Comparison of ENCODE assay signal across 8 cellular contexts in genomic region chr11:72591785-72592490, GRCh38.
A peak's percentile ranks its signal among the peaks of the same experiment; 100 is the strongest.
DNase-seq lines count a peak whose midpoint lies in the region; ATAC-seq and TF ChIP-seq lines count a peak whose summit lies in the region.

No MANE protein-coding gene starts in this region.

- H3K4me1 Mint-ChIP-seq in activated B cell treated with CpG ODN at 0.5 μM for 24 hours (peaks cover 29% of the 10 kb centered on the region), type B pancreatic cell (ENCODE audit: unreplicated experiment) (peaks cover 11% of the 10 kb centered on the region)
- H3K4me1 Mint-ChIP-seq in activated naive CD8-positive, alpha-beta T cell treated with anti-CD3 and anti-CD28 coated beads, Interleukin-2, amount 10 ng/mL, durations not matched to agents 7 days and 5 days, result peaks cover 28% of the 10 kb centered on the region

- peak overlapping the region; percentile 16 for H3K4me3 Mint-ChIP-seq in activated B cell treated with CpG ODN at 0.5 μM for 24 hours
- H3K4me3 Mint-ChIP-seq in activated naive CD8-positive, alpha-beta T cell treated with anti-CD3 and anti-CD28 coated beads, Interleukin-2, amount 10 ng/mL, durations not matched to agents 7 days and 5 days, result peak overlapping the region; percentile 20
- no peak overlapping the region for H3K4me3 Mint-ChIP-seq in type B pancreatic cell

- no peak for TF ChIP-seq CTCF in activated B cell treated with CpG ODN at 0.5 μM for 24 hours (IDR thresholded peaks at IDR 0.05)
- no peak for TF ChIP-seq CTCF in type B pancreatic cell (conservative IDR thresholded peaks at IDR 0.05)

- H3K9me3 Mint-ChIP-seq in activated B cell treated with CpG ODN at 0.5 μM for 24 hours, result no peaks in the 10 kb centered on the region
- H3K9me3 Mint-ChIP-seq in activated naive CD8-positive, alpha-beta T cell treated with anti-CD3 and anti-CD28 coated beads, Interleukin-2, amount 10 ng/mL, durations not matched to agents 7 days and 5 days, result no peaks in the 10 kb centered on the region
- no peaks in the 10 kb centered on the region for H3K9me3 Mint-ChIP-seq in type B pancreatic cell

- CTCF ChIA-PET in activated B cell treated with CpG ODN at 0.5 μM for 24 hours (lab: Charles Lee), result interaction anchor here (1.0 to 1.5 kb wide), 4 partner anchors 9 to 161 kb away, joined by 3 to 5 read pairs (median 3); no protein-coding TSS in a partner anchor

- H3K27me3 Mint-ChIP-seq in activated B cell treated with CpG ODN at 0.5 μM for 24 hours (peaks cover 44% of the 10 kb centered on the region), type B pancreatic cell (peaks cover 93% of the 10 kb centered on the region)
- H3K27me3 Mint-ChIP-seq in activated naive CD8-positive, alpha-beta T cell treated with anti-CD3 and anti-CD28 coated beads, Interleukin-2, amount 10 ng/mL, durations not matched to agents 7 days and 5 days, result peaks cover 38% of the 10 kb centered on the region

- POLR2A ChIA-PET in activated B cell treated with CpG ODN at 0.5 μM for 24 hours (lab: Charles Lee), result interaction anchor here (0.6 to 1.8 kb wide), 3 partner anchors 31 to 133 kb away, joined by 3 to 5 read pairs (median 4); no protein-coding TSS in a partner anchor
- POLR2A ChIA-PET in activated naive CD8-positive, alpha-beta T cell treated with anti-CD3 and anti-CD28 coated beads, Interleukin-2, amount 10 ng/mL, durations not matched to agents 7 days and 5 days (lab: Charles Lee), result interaction anchor here (1.6 kb wide), 2 partner anchors 16 to 78 kb away, joined by 3 to 5 read pairs; no protein-coding TSS in a partner anchor

- H3K36me3 Mint-ChIP-seq in activated B cell treated with CpG ODN at 0.5 μM for 24 hours (ENCODE audit: low read depth) (no peaks in the 10 kb centered on the region), type B pancreatic cell (no peaks in the 10 kb centered on the region)
- no peaks in the 10 kb centered on the region for H3K36me3 Mint-ChIP-seq in activated naive CD8-positive, alpha-beta T cell treated with anti-CD3 and anti-CD28 coated beads, Interleukin-2, amount 10 ng/mL, durations not matched to agents 7 days and 5 days

- peak; percentile 26 for DNase-seq in NCI-H1417 treated with DMSO at 0.1 percent for 48 hours (lab: John Stamatoyannopoulos, UW)
- no peak for DNase-seq in activated B cell treated with CpG ODN at 0.5 μM for 24 hours
- peak; percentile 61 for DNase-seq in activated naive CD8-positive, alpha-beta T cell treated with anti-CD3 and anti-CD28 coated beads, Interleukin-2, amount 10 ng/mL, durations not matched to agents 7 days and 5 days
- DNase-seq in stimulated activated CD8-positive, alpha-beta memory T cell treated with anti-CD3 and anti-CD28 coated beads, Interleukin-15, amount 100 ng/mL, for 4 hours (ENCODE audit: low read depth in 2 of 2), result peak; percentile 26 to 27
- no peak for DNase-seq in type B pancreatic cell (ENCODE audit: extremely low spot score, unreplicated experiment)
- DNase-seq in epidermal melanocyte (ENCODE audit: insufficient read length, low spot score), result no peak

- peak; percentile 86 for ATAC-seq in activated B cell treated with CpG ODN at 0.5 μM for 24 hours (ENCODE audit: low read depth)
- ATAC-seq in activated naive CD8-positive, alpha-beta T cell treated with anti-CD3 and anti-CD28 coated beads, Interleukin-2, amount 10 ng/mL, durations not matched to agents 7 days and 5 days (ENCODE audit: low read depth), result peak; percentile 92
- no peak for ATAC-seq in HG03432 (IDR thresholded peaks at IDR 0.05; ENCODE audit: unreplicated experiment)
- ATAC-seq in GM18868 (IDR thresholded peaks at IDR 0.05; ENCODE audit: unreplicated experiment), result no peak

- intact Hi-C loops in activated B cell treated with CpG ODN at 0.5 μM for 24 hours (cut with micrococcal nuclease), result no loop called here

- H3K27ac Mint-ChIP-seq in activated B cell treated with CpG ODN at 0.5 μM for 24 hours (peak overlapping the region; percentile 21), type B pancreatic cell (no peak overlapping the region)
- peak overlapping the region; percentile 35 for H3K27ac Mint-ChIP-seq in activated naive CD8-positive, alpha-beta T cell treated with anti-CD3 and anti-CD28 coated beads, Interleukin-2, amount 10 ng/mL, durations not matched to agents 7 days and 5 days

Comparison
In these comparisons a context has a peak if more than half of its experiments do, and no peak if none do; other contexts are left out.
1. DNase-seq: peak in NCI-H1417 treated with DMSO at 0.1 percent for 48 hours (single experiment), activated naive CD8-positive, alpha-beta T cell treated with anti-CD3 and anti-CD28 coated beads, Interleukin-2, amount 10 ng/mL, durations not matched to agents 7 days and 5 days (single experiment) and stimulated activated CD8-positive, alpha-beta memory T cell treated with anti-CD3 and anti-CD28 coated beads, Interleukin-15, amount 100 ng/mL, for 4 hours (2 of 2); none in activated B cell treated with CpG ODN at 0.5 μM for 24 hours (single experiment), type B pancreatic cell (single experiment) and epidermal melanocyte (single experiment).
2. ATAC-seq: peak in activated B cell treated with CpG ODN at 0.5 μM for 24 hours (single experiment) and activated naive CD8-positive, alpha-beta T cell treated with anti-CD3 and anti-CD28 coated beads, Interleukin-2, amount 10 ng/mL, durations not matched to agents 7 days and 5 days (single experiment); none in HG03432 (single experiment) and GM18868 (single experiment).